Comparison of ENCODE assay signal across 23 cellular contexts in genomic region chr7:142562688-142563087, GRCh38.
"Had no signal": no experiment of that assay in that cellular context is flagged by ENCODE, and none has a peak within 500 bp of the region (broad histone marks: within the 10 kb centered on the region; RNA-seq: fewer than 3 reads in every experiment).

No MANE protein-coding gene starts in this region.

- ATAC-seq: activated CD4-positive, CD25-positive, alpha-beta regulatory T cell treated with anti-CD3 and anti-CD28 coated beads, Interleukin-2, amount 50 U/mL, for 24 hours; left lobe of liver; lower lobe of right lung; sciatic nerve had no signal

- H3K4me3 Mint-ChIP-seq: activated CD4-positive, alpha-beta memory T cell treated with anti-CD3 and anti-CD28 coated beads, Interleukin-2, amount 10 ng/mL, durations not matched to agents 7 days and 5 days; activated CD4-positive, alpha-beta T cell treated with anti-CD3 and anti-CD28 coated beads, Interleukin-2, amount 10 ng/mL, durations not matched to agents 24 days and 14 days; activated naive CD4-positive, alpha-beta T cell treated with anti-CD3 and anti-CD28 coated beads, Interleukin-2, amount 50 U/mL, for 24 hours; naive B cell had no signal

- H3K36me3 Mint-ChIP-seq: activated naive CD4-positive, alpha-beta T cell treated with anti-CD3 and anti-CD28 coated beads, Interleukin-2, amount 50 U/mL, for 24 hours had no signal

- H3K27ac Mint-ChIP-seq: activated CD4-positive, alpha-beta memory T cell treated with anti-CD3 and anti-CD28 coated beads, Interleukin-2, amount 10 ng/mL, durations not matched to agents 7 days and 5 days; activated CD4-positive, alpha-beta T cell treated with anti-CD3 and anti-CD28 coated beads, Interleukin-2, amount 10 ng/mL, durations not matched to agents 24 days and 14 days; activated naive CD4-positive, alpha-beta T cell treated with anti-CD3 and anti-CD28 coated beads, Interleukin-2, amount 50 U/mL, for 24 hours; naive B cell had no signal

- H3K4me3 ChIP-seq: coronary artery, lower lobe of right lung, smooth muscle cell, testis, uterus had no signal

- H3K36me3 ChIP-seq: lower lobe of right lung, uterus had no signal

- H3K9me3 Mint-ChIP-seq: activated CD4-positive, alpha-beta memory T cell treated with anti-CD3 and anti-CD28 coated beads, Interleukin-2, amount 10 ng/mL, durations not matched to agents 7 days and 5 days; activated CD4-positive, alpha-beta T cell treated with anti-CD3 and anti-CD28 coated beads, Interleukin-2, amount 10 ng/mL, durations not matched to agents 24 days and 14 days; activated naive CD4-positive, alpha-beta T cell treated with anti-CD3 and anti-CD28 coated beads, Interleukin-2, amount 50 U/mL, for 24 hours had no signal

- H3K4me1 Mint-ChIP-seq: activated naive CD4-positive, alpha-beta T cell treated with anti-CD3 and anti-CD28 coated beads, Interleukin-2, amount 50 U/mL, for 24 hours had no signal

- H3K9me3 ChIP-seq: lower lobe of right lung, testis, uterus had no signal

- H3K27ac ChIP-seq: coronary artery, lower lobe of right lung, testis, uterus, VCaP had no signal

- H3K4me1 ChIP-seq: lower lobe of right lung, testis, uterus had no signal

- H3K27me3 ChIP-seq: testis, uterus had no signal

- DNase-seq: activated CD4-positive, alpha-beta memory T cell treated with anti-CD3 and anti-CD28 coated beads, Interleukin-2, amount 10 ng/mL, durations not matched to agents 7 days and 5 days; activated CD4-positive, alpha-beta T cell treated with anti-CD3 and anti-CD28 coated beads, Interleukin-2, amount 10 ng/mL, durations not matched to agents 24 days and 14 days; activated gamma-delta T cell treated with Interleukin-2 at 50 U/mL for 16 hours; activated T-cell treated with anti-CD3 and anti-CD28 coated beads, Interleukin-2, amount 50 U/mL, for 1 hour; amygdala; cerebellar nuclear complex; foreskin melanocyte; kidney; lower lobe of right lung; naive B cell; occipital lobe; stimulated activated CD4-positive, alpha-beta T cell treated with anti-CD3 and anti-CD28 coated beads, Interleukin-15, amount 100 ng/mL, for 24 hours; stimulated activated naive CD4-positive, alpha-beta T cell; testis; trophoblast cell; uterus had no signal
